10 cellular contexts compared by ENCODE assay signal in genomic region chr2:45813003-45813601, GRCh38.
DNase-seq lines count a peak whose midpoint lies in the region; ATAC-seq lines count a peak whose summit lies in the region.
"Had no signal": no experiment of that assay in that cellular context is flagged by ENCODE, and none has a peak within 500 bp of the region (broad histone marks: within the 10 kb centered on the region; RNA-seq: fewer than 3 reads in every experiment).

No MANE protein-coding gene starts in this region.

- ATAC-seq in Right ventricle myocardium superior (ENCODE audit: poor library complexity) (peak; percentile 38), sciatic nerve (peak; percentile 74), HG02763 (IDR thresholded peaks at IDR 0.05; ENCODE audit: unreplicated experiment) (no peak)
- ATAC-seq: activated T-cell treated with anti-CD3 and anti-CD28 coated beads, Interleukin-2, amount 50 U/mL, for 72 hours; left lobe of liver had no signal

- intact Hi-C loops in Right ventricle myocardium superior (cut with DNase I): no loop called here
- intact Hi-C loops in sciatic nerve (cut with DNase I): no loop called here

- peak; percentile 44 for DNase-seq in HT1080 (ENCODE audit: low read depth)
- peak; percentile 85 for DNase-seq in RPMI7951 (ENCODE audit: low read depth)
- DNase-seq in Right ventricle myocardium superior: peak; percentile 53
- DNase-seq in sciatic nerve (ENCODE audit: low spot score): peak; percentile 69
- DNase-seq in activated naive CD4-positive, alpha-beta T cell treated with anti-CD3 and anti-CD28 coated beads, Interleukin-2, amount 50 U/mL, for 16 hours: no peak
- no peak for DNase-seq in NCI-H526 treated with DMSO at 0.1 percent for 48 hours (lab: John Stamatoyannopoulos, UW)
- no peak for DNase-seq in NCI-H345 (lab: John Stamatoyannopoulos, UW)
- DNase-seq: activated T-cell treated with anti-CD3 and anti-CD28 coated beads, Interleukin-2, amount 50 U/mL, for 72 hours had no signal

Comparison
In these comparisons a context has a peak if more than half of its experiments do, and no peak if none do; other contexts are left out.
1. DNase-seq: peak in HT1080 (single experiment), RPMI7951 (single experiment), Right ventricle myocardium superior (single experiment) and sciatic nerve (single experiment); none in activated naive CD4-positive, alpha-beta T cell treated with anti-CD3 and anti-CD28 coated beads, Interleukin-2, amount 50 U/mL, for 16 hours (single experiment), NCI-H526 treated with DMSO at 0.1 percent for 48 hours (single experiment) and NCI-H345 (single experiment).